In genomic region chr5:88144219-88145040, GRCh38 we compare ENCODE assay signal across 9 cellular contexts.
A peak's percentile ranks its signal among the peaks of the same experiment; 100 is the strongest.
DNase-seq lines count a peak whose midpoint lies in the region; ATAC-seq and TF ChIP-seq lines count a peak whose summit lies in the region.
"Had no signal": no experiment of that assay in that cellular context is flagged by ENCODE, and none has a peak within 500 bp of the region (broad histone marks: within the 10 kb centered on the region; RNA-seq: fewer than 3 reads in every experiment).

No MANE protein-coding gene starts in this region.

- H3K27ac ChIP-seq in CD4-positive, alpha-beta memory T cell (ENCODE audit: low read depth, low read length) = no peak overlapping the region
- H3K27ac ChIP-seq in psoas muscle = no peak overlapping the region

- no peaks in the 10 kb centered on the region for H3K36me3 ChIP-seq in CD4-positive, alpha-beta memory T cell (ENCODE audit: insufficient read depth, low read length)
- no peaks in the 10 kb centered on the region for H3K36me3 ChIP-seq in psoas muscle (ENCODE audit: insufficient read depth in 1 of 2, low read depth in 1 of 2)

- peak overlapping the region in 2 of 7 donors; percentile 14 to 24 for H3K27ac Mint-ChIP-seq in CD4-positive, alpha-beta memory T cell
- H3K27ac Mint-ChIP-seq in T-helper 17 cell = no peak overlapping the region

- peaks cover 0 to 19% (median 7%) of the 10 kb centered on the region in 8 donors for H3K9me3 Mint-ChIP-seq in CD4-positive, alpha-beta memory T cell

- peaks cover 0 to 6% of the 10 kb centered on the region in 2 donors for H3K36me3 Mint-ChIP-seq in CD4-positive, alpha-beta memory T cell
- no peaks in the 10 kb centered on the region for H3K36me3 Mint-ChIP-seq in T-helper 17 cell (ENCODE audit: low read depth)

- POLR2A ChIA-PET in CD4-positive, alpha-beta memory T cell (lab: Charles Lee; ENCODE audit: partially characterized antibody) = no interaction called here

- no peaks in the 10 kb centered on the region for H3K9me3 ChIP-seq in CD4-positive, alpha-beta memory T cell (ENCODE audit: control insufficient read depth in 1 of 2, low read length in 2 of 2)
- H3K9me3 ChIP-seq in T-helper 17 cell (ENCODE audit: control insufficient read depth, low read length, poor library complexity, severe bottlenecking) (peaks cover 7% of the 10 kb centered on the region), psoas muscle (no peaks in the 10 kb centered on the region)

- WGBS in psoas muscle, 3 donors = 7 to 12% (median 11%) methylated on average over 29 of the region's 29 CpGs

- H3K27me3 ChIP-seq in CD4-positive, alpha-beta memory T cell (ENCODE audit: insufficient read depth, low read length) = peaks cover 47% of the 10 kb centered on the region
- H3K27me3 ChIP-seq in psoas muscle (ENCODE audit: insufficient read depth in 3 of 3, low read length in 2 of 3) = peaks cover 6 to 60% (median 14%) of the 10 kb centered on the region in 3 donors

- H3K27me3 Mint-ChIP-seq in CD4-positive, alpha-beta memory T cell = peaks cover 30 to 36% of the 10 kb centered on the region in 2 donors
- H3K27me3 Mint-ChIP-seq in T-helper 17 cell = peaks cover 37% of the 10 kb centered on the region

- H3K4me1 Mint-ChIP-seq in CD4-positive, alpha-beta memory T cell = peaks cover 12 to 24% (median 16%) of the 10 kb centered on the region in 4 donors
- H3K4me1 Mint-ChIP-seq in T-helper 17 cell = peaks cover 9% of the 10 kb centered on the region

- TF ChIP-seq CTCF in psoas muscle (IDR thresholded peaks at IDR 0.05) = no peak

- intact Hi-C loops in CD4-positive, alpha-beta memory T cell (cut with micrococcal nuclease) = no loop called here
- intact Hi-C loops in psoas muscle (cut with DNase I) = loop anchor here (10.0 kb wide), 3 partner anchors 120 to 530 kb away; partner anchors contain the start of gene TMEM161B (in 1 of the 2)
- intact Hi-C loops in left colon (cut with DNase I, micrococcal nuclease) = loop anchor here in 1 of 2 donors (5.0 kb wide), 2 partner anchors 533 to 548 kb away; no protein-coding TSS in a partner anchor

- CTCF ChIA-PET in CD4-positive, alpha-beta memory T cell (lab: Charles Lee; ENCODE audit: partially characterized antibody) = no interaction called here

- H3K4me3 ChIP-seq in CD4-positive, alpha-beta memory T cell (ENCODE audit: low read length in 2 of 2) = no peak overlapping the region
- H3K4me3 ChIP-seq in psoas muscle = peak overlapping the region; percentile 70

- ATAC-seq in T-helper 17 cell (no peak), psoas muscle (no peak), GM21447 (IDR thresholded peaks at IDR 0.05; ENCODE audit: unreplicated experiment) (no peak), left colon (no peak)

- DNase-seq in CD4-positive, alpha-beta memory T cell = peak in 1 of 5 donors; percentile 1
- DNase-seq in T-helper 17 cell = no peak
- peak; percentile 71 for DNase-seq in globus pallidus (ENCODE audit: low spot score)
- DNase-seq in psoas muscle = peak in 1 of 2 donors; percentile 50
- no peak for DNase-seq in SIG-M5 treated with dmso at 0.1 percent for 504 hours (lab: John Stamatoyannopoulos, UW; ENCODE audit: unreplicated experiment)
- DNase-seq in left colon = no peak
- no peak for DNase-seq in effector CD4-positive, alpha-beta T cell
- DNase-seq: NCI-H82 had no signal

- H3K4me1 ChIP-seq in CD4-positive, alpha-beta memory T cell (ENCODE audit: insufficient read depth, low read length) = peaks cover 39% of the 10 kb centered on the region
- peaks cover 8% of the 10 kb centered on the region for H3K4me1 ChIP-seq in psoas muscle

- H3K4me3 Mint-ChIP-seq in CD4-positive, alpha-beta memory T cell = peak overlapping the region in 6 of 8 donors; percentile 8 to 59 (median 18)
- H3K4me3 Mint-ChIP-seq in T-helper 17 cell = peak overlapping the region; percentile 60
